Comparison of ENCODE assay signal across 9 cellular contexts in genomic region chr2:202172439-202173191, GRCh38.
A peak's percentile ranks its signal among the peaks of the same experiment; 100 is the strongest.
DNase-seq lines count a peak whose midpoint lies in the region; ATAC-seq and TF ChIP-seq lines count a peak whose summit lies in the region.
"Had no signal": no experiment of that assay in that cellular context is flagged by ENCODE, and none has a peak within 500 bp of the region (broad histone marks: within the 10 kb centered on the region; RNA-seq: fewer than 3 reads in every experiment).

No MANE protein-coding gene starts in this region.

- intact Hi-C loops in left lung (cut with DNase I) (loop anchor here (10.0 kb wide), 3 partner anchors 138 to 378 kb away; partner anchors contain the start of gene FZD7 (in 1 of the 2)), spleen (cut with DNase I; ENCODE audit: low total_unique reads) (no loop called here), testis (cut with DNase I; ENCODE audit: low total_unique reads) (loop anchor here (10.0 kb wide), 1 partner anchor 308 kb away; no protein-coding TSS in a partner anchor), lower leg skin (cut with DNase I; ENCODE audit: low total_unique reads) (loop anchor here (5.0 kb wide), 1 partner anchor 310 kb away; no protein-coding TSS in a partner anchor)

- peak overlapping the region; percentile 50 for H3K27ac Mint-ChIP-seq in T-helper 1 cell treated with Interleukin-12 subunit alpha and Interleukin-12 subunit beta and Interleukin-4 antibody, amounts not matched to agents 30 μg/mL and 1 μg/mL, for 36 hours

- peaks cover 0 to 4% of the 10 kb centered on the region in 2 donors for H3K4me1 ChIP-seq in left lung
- peaks cover 0 to 15% (median 7%) of the 10 kb centered on the region in 6 donors for H3K4me1 ChIP-seq in spleen
- no peaks in the 10 kb centered on the region for H3K4me1 ChIP-seq in testis

- TF ChIP-seq POLR2A in spleen (IDR thresholded peaks at IDR 0.05) = no peak
- no peak for TF ChIP-seq POLR2A in testis (IDR thresholded peaks at IDR 0.05)
- no peak for TF ChIP-seq POLR2A in lower leg skin (IDR thresholded peaks at IDR 0.05)

- H3K27me3 Mint-ChIP-seq in T-helper 1 cell treated with Interleukin-12 subunit alpha and Interleukin-12 subunit beta and Interleukin-4 antibody, amounts not matched to agents 30 μg/mL and 1 μg/mL, for 36 hours (ENCODE audit: low read depth) = no peaks in the 10 kb centered on the region

- H3K27me3 ChIP-seq in left lung = peaks cover 0 to 15% of the 10 kb centered on the region in 2 donors
- H3K27me3 ChIP-seq in spleen (replicated peaks in 1 of 7) = peaks cover 0 to 27% (median 4%) of the 10 kb centered on the region in 7 donors
- no peaks in the 10 kb centered on the region for H3K27me3 ChIP-seq in testis

- no peaks in the 10 kb centered on the region for H3K9me3 Mint-ChIP-seq in T-helper 1 cell treated with Interleukin-12 subunit alpha and Interleukin-12 subunit beta and Interleukin-4 antibody, amounts not matched to agents 30 μg/mL and 1 μg/mL, for 36 hours

- H3K36me3 Mint-ChIP-seq in T-helper 1 cell treated with Interleukin-12 subunit alpha and Interleukin-12 subunit beta and Interleukin-4 antibody, amounts not matched to agents 30 μg/mL and 1 μg/mL, for 36 hours (ENCODE audit: low read depth) = no peaks in the 10 kb centered on the region

- ATAC-seq in GM21390 (IDR thresholded peaks at IDR 0.05; ENCODE audit: unreplicated experiment) (peak; percentile 65), left lung (peak; percentile 52)

- H3K4me1 Mint-ChIP-seq in T-helper 1 cell treated with Interleukin-12 subunit alpha and Interleukin-12 subunit beta and Interleukin-4 antibody, amounts not matched to agents 30 μg/mL and 1 μg/mL, for 36 hours (ENCODE audit: low read depth) = peaks cover 23% of the 10 kb centered on the region

- H3K9me3 ChIP-seq in left lung (no peaks in the 10 kb centered on the region), spleen (no peaks in the 10 kb centered on the region), testis (no peaks in the 10 kb centered on the region)

- H3K27ac ChIP-seq in left lung (no peak overlapping the region), spleen (no peak overlapping the region), testis (no peak overlapping the region)

- DNase-seq in Daoy (ENCODE audit: low read depth) (peak; percentile 36), left lung (no peak), DMS79 (lab: John Stamatoyannopoulos, UW) (no peak), spleen (no peak), testis (no peak), lower leg skin (ENCODE audit: low spot score in 2 of 2) (no peak)
- DNase-seq: NCI-H748 treated with DMSO at 0.1 percent for 48 hours had no signal

- WGBS in spleen, 5 donors = 48 to 56% (median 51%) methylated on average over 6 of the region's 6 CpGs
- WGBS in testis, 2 donors = 43 to 50% methylated on average over 6 of the region's 6 CpGs
- WGBS in lower leg skin, 2 donors = 54 to 59% methylated on average over 6 of the region's 6 CpGs

- no peak overlapping the region for H3K4me3 ChIP-seq in left lung
- no peak overlapping the region for H3K4me3 ChIP-seq in spleen
- H3K4me3 ChIP-seq in testis = no peak overlapping the region
- no peak overlapping the region for H3K4me3 ChIP-seq in lower leg skin (ENCODE audit: low read depth, poor library complexity, severe bottlenecking)

- no peaks in the 10 kb centered on the region for H3K36me3 ChIP-seq in left lung
- no peaks in the 10 kb centered on the region for H3K36me3 ChIP-seq in spleen
- no peaks in the 10 kb centered on the region for H3K36me3 ChIP-seq in testis (ENCODE audit: low read depth, missing control alignments)

- no peak for TF ChIP-seq CTCF in left lung (IDR thresholded peaks at IDR 0.05)
- TF ChIP-seq CTCF in spleen (IDR thresholded peaks at IDR 0.05 in 8 of 11, conservative IDR thresholded peaks at IDR 0.05 in 3 of 11) = no peak
- no peak for TF ChIP-seq CTCF in testis (IDR thresholded peaks at IDR 0.05)
- TF ChIP-seq CTCF in lower leg skin (IDR thresholded peaks at IDR 0.05) = no peak

- H3K4me3 Mint-ChIP-seq in T-helper 1 cell treated with Interleukin-12 subunit alpha and Interleukin-12 subunit beta and Interleukin-4 antibody, amounts not matched to agents 30 μg/mL and 1 μg/mL, for 36 hours = peak overlapping the region; percentile 30
